ENCODE assay signal across 7 cellular contexts in genomic region chr7:5273866-5274381, GRCh38. TPM values are rescaled to one million over a fixed set of nuclear protein-coding genes. Genes with fewer than 3 reads are reported as not detected.
DNase-seq lines count a peak whose midpoint lies in the region; ATAC-seq and TF ChIP-seq lines count a peak whose summit lies in the region.
"Not testable (repeated sequence)": the region's sequence is repeated elsewhere in the genome, so short reads cannot be mapped to it uniquely, and the experiment has no call there.

No MANE protein-coding gene starts in this region.

- not testable (repeated sequence) for H3K9me3 Mint-ChIP-seq in neural progenitor cell

- H3K9ac ChIP-seq in neural progenitor cell: not testable (repeated sequence)

- H3K4me1 ChIP-seq in gastroesophageal sphincter: peaks cover 0 to 33% (median 9%) of the 10 kb centered on the region in 3 donors
- not testable (repeated sequence) for H3K4me1 ChIP-seq in neural progenitor cell
- H3K4me1 ChIP-seq in stomach: peaks cover 5 to 26% (median 14%) of the 10 kb centered on the region in 4 donors

- H3K79me2 ChIP-seq in neural progenitor cell (ENCODE audit: low read depth): not testable (repeated sequence)

- intact Hi-C loops in stomach (cut with DNase I; ENCODE audit: low total_unique reads): not testable (repeated sequence)

- 80% methylated on average over 4 of the region's 16 CpGs; no CpG with 5 or more reads in 1 of the 2 donors for whole genome bisulfite sequencing in gastroesophageal sphincter (ENCODE audit: low coverage in 1 of 2), 2 donors
- WGBS in stomach, 5 donors: 27 to 39% (median 32%) methylated on average over 12 to 16 of the region's 16 CpGs

- not testable (repeated sequence) for ATAC-seq in gastroesophageal sphincter

- DNase-seq in DMS53 treated with DMSO at 0.1 percent for 48 hours (lab: John Stamatoyannopoulos, UW; ENCODE audit: unreplicated experiment) (peak; percentile 63), NCI-H2081 (lab: John Stamatoyannopoulos, UW) (peak; percentile 37 to 76), NCI-H446 (lab: John Stamatoyannopoulos, UW) (peak; percentile 15 to 68), SHP77 treated with DMSO at 0.1 percent for 48 hours (lab: John Stamatoyannopoulos, UW) (peak; percentile 81), stomach (peak; percentile 71)
- not testable (repeated sequence) for DNase-seq in neural progenitor cell (ENCODE audit: low spot score)

- TF ChIP-seq CTCF in gastroesophageal sphincter (IDR thresholded peaks at IDR 0.05); neural progenitor cell (IDR thresholded peaks at IDR 0.05); stomach (IDR thresholded peaks at IDR 0.05): not testable (repeated sequence)

- H3K4me3 ChIP-seq in gastroesophageal sphincter, neural progenitor cell, stomach: not testable (repeated sequence)

- H3K9me3 ChIP-seq in gastroesophageal sphincter; neural progenitor cell (ENCODE audit: low read depth); stomach: not testable (repeated sequence)

- H3K4me3 Mint-ChIP-seq in neural progenitor cell: not testable (repeated sequence)

- not testable (repeated sequence) for H3K4me2 ChIP-seq in neural progenitor cell

- not testable (repeated sequence) for H4K20me1 ChIP-seq in neural progenitor cell (ENCODE audit: low read depth)

- peaks cover 13% of the 10 kb centered on the region for H3K4me1 Mint-ChIP-seq in neural progenitor cell

- H3K36me3 Mint-ChIP-seq in neural progenitor cell: not testable (repeated sequence)

- not testable (repeated sequence) for TF ChIP-seq POLR2A in gastroesophageal sphincter (IDR thresholded peaks at IDR 0.05); stomach (IDR thresholded peaks at IDR 0.05)

- H3F3A ChIP-seq in neural progenitor cell (ENCODE audit: low read depth): not testable (repeated sequence)

- not testable (repeated sequence) for H2AFZ ChIP-seq in neural progenitor cell (replicated peaks)

- H3K27me3 ChIP-seq in gastroesophageal sphincter, neural progenitor cell, stomach: not testable (repeated sequence)

- H3K36me3 ChIP-seq in gastroesophageal sphincter, neural progenitor cell, stomach: not testable (repeated sequence)

- H3K27ac ChIP-seq in gastroesophageal sphincter: peak overlapping the region in 3 of 4 donors; percentile 58 to 80 (median 72)
- H3K27ac ChIP-seq in neural progenitor cell: not testable (repeated sequence)
- H3K27ac ChIP-seq in stomach: peak overlapping the region; percentile 60 to 90 (median 69)

- peak overlapping the region; percentile 53 for H3K27ac Mint-ChIP-seq in neural progenitor cell

- H3K27me3 Mint-ChIP-seq in neural progenitor cell (ENCODE audit: insufficient read depth, low read depth): peaks cover 24% of the 10 kb centered on the region

- TF ChIP-seq EP300 in gastroesophageal sphincter (IDR thresholded peaks at IDR 0.05); stomach (IDR thresholded peaks at IDR 0.05): not testable (repeated sequence)

RNA-seq across cellular contexts. Expression of gene SLC29A4, which starts 8.8 kb away (rescaled TPM):
- total RNA-seq in gastroesophageal sphincter: 1 to 10 TPM; 1.1 to 4.7 (median 2.4) TPM
- total RNA-seq in neural progenitor cell (ENCODE audit: low replicate concordance): 7.3 and 20.8 TPM in 2 replicates
- total RNA-seq in stomach: 1 to 10 TPM; 2.4 to 8.2 (median 4.1) TPM
- 1 to 10 TPM; 2.7 to 6.5 (median 3.7) TPM for polyA plus RNA-seq in stomach
